In genomic region chr14:52692248-52692962, GRCh38 we compare ENCODE assay signal across 11 cellular contexts. TPM values are rescaled to one million over a fixed set of nuclear protein-coding genes. Genes with fewer than 3 reads are reported as not detected.
A peak's percentile ranks its signal among the peaks of the same experiment; 100 is the strongest.
DNase-seq lines count a peak whose midpoint lies in the region; ATAC-seq and TF ChIP-seq lines count a peak whose summit lies in the region.
"Had no signal": no experiment of that assay in that cellular context is flagged by ENCODE, and none has a peak within 500 bp of the region (broad histone marks: within the 10 kb centered on the region; RNA-seq: fewer than 3 reads in every experiment).

No MANE protein-coding gene starts in this region.

- H3K79me2 ChIP-seq in mesendoderm (ENCODE audit: control insufficient read depth, insufficient read depth, low read length): no peaks in the 10 kb centered on the region

- H3K9ac ChIP-seq in colonic mucosa (ENCODE audit: low read depth in 2 of 2, low read length in 2 of 2) (no peak overlapping the region), mesendoderm (ENCODE audit: low read length) (no peak overlapping the region)

- H3K4me1 Mint-ChIP-seq in activated naive CD8-positive, alpha-beta T cell treated with anti-CD3 and anti-CD28 coated beads, Interleukin-2, amount 50 U/mL, for 24 hours: peaks cover 60% of the 10 kb centered on the region
- peaks cover 31 to 73% (median 66%) of the 10 kb centered on the region in 4 donors for H3K4me1 Mint-ChIP-seq in naive thymus-derived CD8-positive, alpha-beta T cell

- no peak overlapping the region for H2BK5ac ChIP-seq in mesendoderm (ENCODE audit: low read length)

- H3K18ac ChIP-seq in mesendoderm (ENCODE audit: low read length): no peak overlapping the region

- no peak overlapping the region for H3K4ac ChIP-seq in mesendoderm (ENCODE audit: low read depth, low read length)

- no peak overlapping the region for H3K56ac ChIP-seq in mesendoderm (ENCODE audit: low read length)

- H3K27me3 Mint-ChIP-seq in activated naive CD8-positive, alpha-beta T cell treated with anti-CD3 and anti-CD28 coated beads, Interleukin-2, amount 50 U/mL, for 24 hours: no peaks in the 10 kb centered on the region
- H3K27me3 Mint-ChIP-seq in naive thymus-derived CD8-positive, alpha-beta T cell: no peaks in the 10 kb centered on the region
- H3K27me3 Mint-ChIP-seq: IgD-negative memory B cell had no signal

- WGBS in mesendoderm (ENCODE audit: extremely low coverage, insufficient coverage, low lambda C conversion rate): no CpG with 5 or more reads among the region's 5 CpGs

- H2BK120ac ChIP-seq in mesendoderm (ENCODE audit: low read depth, low read length): no peak overlapping the region

- H3K27me3 ChIP-seq in colonic mucosa (no peaks in the 10 kb centered on the region), mesendoderm (ENCODE audit: insufficient read depth, low read length, poor library complexity) (no peaks in the 10 kb centered on the region)
- H3K27me3 ChIP-seq: gastroesophageal sphincter, uterus had no signal

- H3K4me2 ChIP-seq in mesendoderm (ENCODE audit: low read length): no peak overlapping the region

- peaks cover 5% of the 10 kb centered on the region for H3K79me1 ChIP-seq in mesendoderm (ENCODE audit: low read length)

- no peak overlapping the region for H2BK15ac ChIP-seq in mesendoderm (replicated peaks; ENCODE audit: low read depth)

- H2AK5ac ChIP-seq in mesendoderm (ENCODE audit: low read length): no peak overlapping the region

- H3K36me3 ChIP-seq in colonic mucosa (no peaks in the 10 kb centered on the region), mesendoderm (ENCODE audit: control insufficient read depth, insufficient read depth, low read length) (no peaks in the 10 kb centered on the region)
- H3K36me3 ChIP-seq: gastroesophageal sphincter, uterus had no signal

- no peaks in the 10 kb centered on the region for H3K9me3 Mint-ChIP-seq in activated naive CD8-positive, alpha-beta T cell treated with anti-CD3 and anti-CD28 coated beads, Interleukin-2, amount 50 U/mL, for 24 hours
- H3K9me3 Mint-ChIP-seq in naive thymus-derived CD8-positive, alpha-beta T cell: no peaks in the 10 kb centered on the region
- H3K9me3 Mint-ChIP-seq: IgD-negative memory B cell had no signal

- no peak overlapping the region for H4K5ac ChIP-seq in mesendoderm (ENCODE audit: low read length)

- TF ChIP-seq CTCF in colonic mucosa (IDR thresholded peaks at IDR 0.05): no peak

- no peaks in the 10 kb centered on the region for H3K4me1 ChIP-seq in colonic mucosa
- H3K4me1 ChIP-seq in mesendoderm (ENCODE audit: control insufficient read depth, low read depth, low read length): no peaks in the 10 kb centered on the region
- H3K4me1 ChIP-seq: uterus had no signal

- POLR2A ChIA-PET in naive thymus-derived CD8-positive, alpha-beta T cell (lab: Charles Lee): interaction anchor here (1.2 kb wide), 1 partner anchor 37 kb away, joined by 7 read pairs; the partner anchor contains the start of gene STYX

- peak overlapping the region; percentile 75 for H3K4me3 Mint-ChIP-seq in activated naive CD8-positive, alpha-beta T cell treated with anti-CD3 and anti-CD28 coated beads, Interleukin-2, amount 50 U/mL, for 24 hours
- peak overlapping the region; percentile 29 to 98 (median 69) for H3K4me3 Mint-ChIP-seq in naive thymus-derived CD8-positive, alpha-beta T cell

- no peak overlapping the region for H3K27ac ChIP-seq in colonic mucosa
- H3K27ac ChIP-seq in mesendoderm (ENCODE audit: low read depth, low read length): no peak overlapping the region
- H3K27ac ChIP-seq: uterus had no signal

- intact Hi-C loops in colonic mucosa (cut with DNase I): loop anchor here (10.0 kb wide), 1 partner anchor 138 kb away; the partner anchor contains the start of genes GPR137C and TXNDC16

- H3K27ac Mint-ChIP-seq in activated naive CD8-positive, alpha-beta T cell treated with anti-CD3 and anti-CD28 coated beads, Interleukin-2, amount 50 U/mL, for 24 hours: peak overlapping the region; percentile 59
- H3K27ac Mint-ChIP-seq in naive thymus-derived CD8-positive, alpha-beta T cell: peak overlapping the region; percentile 3 to 92 (median 52)
- H3K27ac Mint-ChIP-seq: IgD-negative memory B cell had no signal

- no peak overlapping the region for H3K4me3 ChIP-seq in colonic mucosa
- no peak overlapping the region for H3K4me3 ChIP-seq in mesendoderm (ENCODE audit: low read length)
- H3K4me3 ChIP-seq: gastroesophageal sphincter, uterus had no signal

- no peaks in the 10 kb centered on the region for H3K9me3 ChIP-seq in colonic mucosa
- H3K9me3 ChIP-seq: gastroesophageal sphincter, uterus had no signal

- H3K23ac ChIP-seq in mesendoderm (ENCODE audit: low read length): no peak overlapping the region

- H3K36me3 Mint-ChIP-seq in activated naive CD8-positive, alpha-beta T cell treated with anti-CD3 and anti-CD28 coated beads, Interleukin-2, amount 50 U/mL, for 24 hours (ENCODE audit: low read depth): peaks cover 25% of the 10 kb centered on the region
- peaks cover 0 to 4% (median 3%) of the 10 kb centered on the region in 3 donors for H3K36me3 Mint-ChIP-seq in naive thymus-derived CD8-positive, alpha-beta T cell

- ATAC-seq in activated naive CD8-positive, alpha-beta T cell treated with anti-CD3 and anti-CD28 coated beads, Interleukin-2, amount 50 U/mL, for 24 hours: no peak
- peak in 1 of 2 donors; percentile 32 for ATAC-seq in naive thymus-derived CD8-positive, alpha-beta T cell
- ATAC-seq in GM21737 (IDR thresholded peaks at IDR 0.05; ENCODE audit: unreplicated experiment): no peak
- ATAC-seq: gastroesophageal sphincter had no signal

- no peak overlapping the region for H4K8ac ChIP-seq in mesendoderm (ENCODE audit: low read depth, low read length)

- DNase-seq in EH (ENCODE audit: low read depth): peak; percentile 41
- DNase-seq in NCI-H82 treated with DMSO at 0.1 percent for 48 hours (lab: John Stamatoyannopoulos, UW; ENCODE audit: unreplicated experiment): peak; percentile 23
- no peak for DNase-seq in activated naive CD8-positive, alpha-beta T cell treated with anti-CD3 and anti-CD28 coated beads, Interleukin-2, amount 50 U/mL, for 24 hours
- peak in 3 of 10 donors; percentile 9 to 34 (median 24) for DNase-seq in naive thymus-derived CD8-positive, alpha-beta T cell
- DNase-seq in colonic mucosa: no peak
- no peak for DNase-seq in occipital lobe (lab: John Stamatoyannopoulos, UW)
- no peak for DNase-seq in mesendoderm

RNA-seq across cellular contexts. Expression of gene ERO1A, which starts 3.0 kb away (rescaled TPM):
- total RNA-seq in naive thymus-derived CD8-positive, alpha-beta T cell: 10 to 100 TPM; 64.1 to 74.5 TPM
- polyA plus RNA-seq in naive thymus-derived CD8-positive, alpha-beta T cell: 10 to 100 TPM; 29.6 to 32.0 (median 30.2) TPM
- 100 to 1,000 TPM in 1 of 2 donors, 10 to 100 TPM in 1; 83.6 to 242 TPM for total RNA-seq in colonic mucosa
- 42.7 TPM for total RNA-seq in occipital lobe
- polyA plus RNA-seq in mesendoderm (2013, experiment 1 of 2): 20.5 TPM
- polyA plus RNA-seq in mesendoderm (2013, experiment 2 of 2): 20.2 TPM

RNA-seq across cellular contexts. Expression of gene PSMC6, which starts 14.6 kb away (rescaled TPM):
- total RNA-seq in naive thymus-derived CD8-positive, alpha-beta T cell: 100 to 1,000 TPM in 1 of 2 experiments, 10 to 100 TPM in 1; 100.0 to 103 TPM
- 10 to 100 TPM; 38.1 to 60.1 (median 52.0) TPM for polyA plus RNA-seq in naive thymus-derived CD8-positive, alpha-beta T cell
- total RNA-seq in colonic mucosa: 10 to 100 TPM; 71.1 to 76.8 TPM
- total RNA-seq in occipital lobe: 131 TPM
- polyA plus RNA-seq in mesendoderm (2013, experiment 1 of 2): 122 TPM
- 117 TPM for polyA plus RNA-seq in mesendoderm (2013, experiment 2 of 2)

RNA-seq across cellular contexts. Expression of gene STYX, which starts 37.6 kb away (rescaled TPM):
- total RNA-seq in naive thymus-derived CD8-positive, alpha-beta T cell: 10 to 100 TPM; 43.0 to 48.8 TPM
- polyA plus RNA-seq in naive thymus-derived CD8-positive, alpha-beta T cell: 10 to 100 TPM; 22.9 to 30.5 (median 25.6) TPM
- total RNA-seq in colonic mucosa: 10 to 100 TPM in 1 of 2 donors, 1 to 10 TPM in 1; 7.4 to 11.2 TPM
- 29.8 TPM for total RNA-seq in occipital lobe
- 31.9 TPM for polyA plus RNA-seq in mesendoderm (2013, experiment 1 of 2)
- 32.6 TPM for polyA plus RNA-seq in mesendoderm (2013, experiment 2 of 2)

Comparison
In these comparisons a context has a peak if more than half of its experiments do, and no peak if none do; other contexts are left out.
1. DNase-seq: peak in EH (single experiment) and NCI-H82 treated with DMSO at 0.1 percent for 48 hours (single experiment); none in activated naive CD8-positive, alpha-beta T cell treated with anti-CD3 and anti-CD28 coated beads, Interleukin-2, amount 50 U/mL, for 24 hours (single experiment), colonic mucosa (single experiment), occipital lobe (single experiment) and mesendoderm (single experiment).